ENCODE assay signal across 20 cellular contexts in the genomic region with DNA sequence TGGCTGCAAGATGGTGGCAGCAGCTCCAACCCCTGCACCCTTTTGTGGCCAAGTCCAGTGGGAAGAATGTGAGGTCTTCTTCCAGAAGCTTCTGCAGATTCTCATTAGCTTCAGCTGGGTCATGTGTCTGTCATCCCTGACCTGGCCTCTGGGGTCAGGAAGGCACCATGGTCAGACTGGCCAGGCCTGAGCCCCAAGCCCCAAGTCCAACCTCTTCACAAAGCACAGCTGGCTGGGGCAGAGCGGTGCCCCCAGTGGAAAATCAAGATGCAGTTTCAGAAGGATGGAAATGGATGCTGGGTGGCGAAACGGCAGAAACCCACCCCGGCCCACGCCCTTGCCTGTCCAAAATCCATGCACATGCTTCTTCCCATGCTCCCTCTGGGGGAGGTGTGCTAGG. TPM values are rescaled to one million over a fixed set of nuclear protein-coding genes. Genes with fewer than 3 reads are reported as not detected.
DNase-seq lines count a peak whose midpoint lies in the region; ATAC-seq, FAIRE-seq and TF ChIP-seq lines count a peak whose summit lies in the region.
"Had no signal": no experiment of that assay in that cellular context is flagged by ENCODE, and none has a peak within 500 bp of the region (broad histone marks: within the 10 kb centered on the region; RNA-seq: fewer than 3 reads in every experiment).

No MANE protein-coding gene starts in this region.

- H3K9ac ChIP-seq in K562 (ENCODE audit: insufficient read depth in 1 of 2, low read depth in 2 of 2, low read length in 2 of 2) (0 out of 4 replicates have a peak overlapping the region, but pooled peaks of 1 of the 2 experiments have one; percentile 68), endodermal cell (ENCODE audit: extremely low read depth, low read length, poor library complexity, severe bottlenecking) (no peak overlapping the region)

- H3K4me1 ChIP-seq in K562 (replicated peaks in 1 of 2; ENCODE audit: control insufficient read depth in 2 of 2, insufficient read depth in 2 of 2, low read length in 2 of 2) = peaks cover 14 to 19% of the 10 kb centered on the region in 2 experiments; a peak in 4 of 5 replicates
- H3K4me1 ChIP-seq in endodermal cell (ENCODE audit: control insufficient read depth, insufficient read depth, low read length) = no peaks in the 10 kb centered on the region
- no peaks in the 10 kb centered on the region for H3K4me1 ChIP-seq in spleen
- H3K4me1 ChIP-seq: HAP-1 had no signal

- H3K4me3 Mint-ChIP-seq in endodermal cell = no peak overlapping the region
- H3K4me3 Mint-ChIP-seq in type B pancreatic cell = no peak overlapping the region
- H3K4me3 Mint-ChIP-seq: CD4-positive, alpha-beta T cell; GM23338 had no signal

- in situ Hi-C loops in K562 (cut with MboI) = no loop called here

- H3K27ac Mint-ChIP-seq in endodermal cell (no peak overlapping the region), type B pancreatic cell (no peak overlapping the region)
- H3K27ac Mint-ChIP-seq: CD4-positive, alpha-beta T cell; GM23338 had no signal

- TF ChIP-seq RAD21 in K562 (CRISPR knock-in tag; conservative IDR thresholded peaks at IDR 0.05 in 1 of 2, IDR thresholded peaks at IDR 0.05 in 1 of 2) = no peak

- 78% methylated on average over 5 of the region's 5 CpGs for WGBS in K562 (ENCODE audit: insufficient coverage, low coverage, missing lambda C conversion rate)
- 79 to 88% methylated on average over 4 to 5 of the region's 5 CpGs for WGBS in endodermal cell (ENCODE audit: insufficient coverage in 1 of 2, insufficient read length in 1 of 2), 2 experiments
- 86 to 94% (median 90%) methylated on average over 5 of the region's 5 CpGs for WGBS in spleen, 5 donors

- POLR2A ChIA-PET in K562 (lab: Yijun Ruan, JAX) = interaction anchor here (0.7 to 1.2 kb wide), 2 partner anchors 11 to 21 kb away, joined by 3 read pairs; no protein-coding TSS in a partner anchor

- no peak for TF ChIP-seq CTCF in K562 (IDR thresholded peaks at IDR 0.05 in 2 of 3, conservative IDR thresholded peaks at IDR 0.05 in 1 of 3; ENCODE audit: insufficient read depth in 2 of 3, low read depth in 1 of 3, low read length in 3 of 3)
- TF ChIP-seq CTCF in endodermal cell (conservative IDR thresholded peaks at IDR 0.05) = peak; percentile 33
- TF ChIP-seq CTCF in spleen (IDR thresholded peaks at IDR 0.05 in 8 of 11, conservative IDR thresholded peaks at IDR 0.05 in 3 of 11) = no peak
- no peak for TF ChIP-seq CTCF in type B pancreatic cell (conservative IDR thresholded peaks at IDR 0.05)

- H3K36me3 Mint-ChIP-seq in endodermal cell (ENCODE audit: low read depth) (no peaks in the 10 kb centered on the region), type B pancreatic cell (no peaks in the 10 kb centered on the region)

- no peaks in the 10 kb centered on the region for H3K79me2 ChIP-seq in K562 (ENCODE audit: control insufficient read depth, insufficient read depth, low read length)

- ATAC-seq in K562 (0 out of 3 replicates have a peak, but pooled peaks have one; percentile 15), left colon (no peak), HG02642 (IDR thresholded peaks at IDR 0.05; ENCODE audit: poor library complexity, unreplicated experiment) (no peak)
- ATAC-seq: GM23338 had no signal

- no peak overlapping the region for H3K4me2 ChIP-seq in K562 (ENCODE audit: insufficient read depth, low read length)
- H3K4me2 ChIP-seq: GM23338 had no signal

- peaks cover 2% of the 10 kb centered on the region for H3K9me3 Mint-ChIP-seq in endodermal cell
- no peaks in the 10 kb centered on the region for H3K9me3 Mint-ChIP-seq in type B pancreatic cell
- H3K9me3 Mint-ChIP-seq: GM23338 had no signal

- intact Hi-C loops in K562 (cut with micrococcal nuclease) = no loop called here
- intact Hi-C loops in spleen (cut with DNase I; ENCODE audit: low total_unique reads) = no loop called here
- intact Hi-C loops in left colon (cut with DNase I, micrococcal nuclease) = no loop called here

- H3K9me3 ChIP-seq in K562 (replicated peaks; ENCODE audit: control insufficient read depth, insufficient read depth, low read depth, low read length) (peaks cover 7% of the 10 kb centered on the region), endodermal cell (ENCODE audit: control insufficient read depth, low read length) (no peaks in the 10 kb centered on the region), spleen (peaks cover 0 to 9% (median 4%) of the 10 kb centered on the region in 8 donors)

- no peaks in the 10 kb centered on the region for H3K36me3 ChIP-seq in K562 (ENCODE audit: control insufficient read depth, insufficient read depth, low read length)
- H3K36me3 ChIP-seq in endodermal cell (ENCODE audit: control insufficient read depth, insufficient read depth, low read length) = no peaks in the 10 kb centered on the region
- H3K36me3 ChIP-seq in spleen = no peaks in the 10 kb centered on the region
- H3K36me3 ChIP-seq: HAP-1 had no signal

- no TSS peak for BruUV-seq in K562 (replicated peaks; lab: Mats Ljungman, UMichigan)

- H3K27me3 ChIP-seq in K562 (ENCODE audit: control insufficient read depth in 2 of 2, insufficient read depth in 2 of 2, low read length in 2 of 2) = no peaks in the 10 kb centered on the region
- peaks cover 4% of the 10 kb centered on the region for H3K27me3 ChIP-seq in endodermal cell (ENCODE audit: control insufficient read depth, insufficient read depth, low read length, poor library complexity, severe bottlenecking)
- H3K27me3 ChIP-seq in spleen (replicated peaks in 1 of 7) = peaks cover 0 to 19% (median 0%) of the 10 kb centered on the region in 7 donors

- no peaks in the 10 kb centered on the region for H4K20me1 ChIP-seq in K562 (replicated peaks; ENCODE audit: control insufficient read depth, insufficient read depth, low read length)

- H2AFZ ChIP-seq in K562 (ENCODE audit: low read depth, low read length) = no peak overlapping the region
- H2AFZ ChIP-seq: GM23338 had no signal

- H3K4me3 ChIP-seq in K562 = no peak overlapping the region
- H3K4me3 ChIP-seq in endodermal cell (ENCODE audit: low read length) = no peak overlapping the region
- no peak overlapping the region for H3K4me3 ChIP-seq in spleen
- H3K4me3 ChIP-seq: GM23338, HAP-1 had no signal

- H3K4me1 Mint-ChIP-seq in endodermal cell (no peaks in the 10 kb centered on the region), type B pancreatic cell (ENCODE audit: unreplicated experiment) (no peaks in the 10 kb centered on the region)
- H3K4me1 Mint-ChIP-seq: GM23338 had no signal

- TF ChIP-seq POLR2A in K562 (conservative IDR thresholded peaks at IDR 0.05) (no peak), spleen (IDR thresholded peaks at IDR 0.05) (no peak)

- CTCF ChIA-PET in K562 (lab: Yijun Ruan, JAX; ENCODE audit: low intra/inter-chr PET ratio) = no interaction called here

- no peak for TF ChIP-seq EP300 in K562 (IDR thresholded peaks at IDR 0.05; ENCODE audit: low read length)

- no peak overlapping the region for H3K27ac ChIP-seq in K562 (ENCODE audit: extremely low read depth, low read depth, low read length)
- no peak overlapping the region for H3K27ac ChIP-seq in endodermal cell (ENCODE audit: low read depth, low read length)
- H3K27ac ChIP-seq in spleen = no peak overlapping the region
- H3K27ac ChIP-seq: C4-2B, HL-60 had no signal

- no peak for FAIRE-seq in K562 (lab: Jason Lieb, UNC)

- H3K27me3 Mint-ChIP-seq in endodermal cell (ENCODE audit: insufficient read depth) (peaks cover 29% of the 10 kb centered on the region), type B pancreatic cell (peaks cover 19% of the 10 kb centered on the region)

- DNase-seq in D341Med (ENCODE audit: low spot score) (peak; percentile 7), K562 (ENCODE audit: extremely low read depth in 1 of 4, low spot score in 3 of 4) (no peak), endodermal cell (peak; percentile 39), spleen (peak; percentile 41), left colon (no peak), type B pancreatic cell (ENCODE audit: extremely low spot score, unreplicated experiment) (no peak)
- DNase-seq: Caco-2; CD4-positive, alpha-beta T cell; DMS79 treated with DMSO at 0.1 percent for 48 hours; GF-D8; IMR-90; KBM-7 had no signal

- peaks cover 5% of the 10 kb centered on the region for H3K9me1 ChIP-seq in K562 (ENCODE audit: control insufficient read depth, insufficient read depth, low read length)

RNA-seq across cellular contexts. Expression of gene GATA2, which starts 15.9 kb away (rescaled TPM):
- 49.8 and 107 TPM in 2 replicates for total RNA-seq in K562 (2011; cell fraction: chromatin; rRNA removed; ENCODE audit: low replicate concordance)
- total RNA-seq in K562 (2011; cell fraction: nucleolus; rRNA removed) = 84.0 and 88.4 TPM in 2 replicates
- 50.5 and 57.9 TPM in 2 replicates for total RNA-seq in K562 (2011; cell fraction: nucleoplasm; rRNA removed)
- total RNA-seq in K562 (2014; rRNA removed) = 86.9 and 125 TPM in 2 replicates
- total RNA-seq in K562 (2014; rRNA removed; fragmentation: Illumina TruSeq; extraction: Trizol) = 32.6 and 32.8 TPM in 2 replicates
- 50.8 and 55.3 TPM in 2 replicates for total RNA-seq in K562 (2015; rRNA removed; fragmentation: Illumina TruSeq; extraction: Trizol)
- 215 and 218 TPM in 2 replicates for total RNA-seq in K562 (2021)
- 28.9 and 29.6 TPM in 2 replicates for polyA plus RNA-seq in K562 (2011; rRNA removed)
- polyA plus RNA-seq in K562 (2011; cell fraction: cytosol; rRNA removed) = 29.6 and 67.6 TPM in 2 replicates
- polyA plus RNA-seq in K562 (2011; cell fraction: nucleus; rRNA removed) = 108 and 210 TPM in 2 replicates
- polyA plus RNA-seq in K562 (2012) = 126 and 159 TPM in 2 replicates
- polyA plus RNA-seq in K562 (2014; fragmentation: Illumina TruSeq; extraction: Trizol) = 74.6 and 129 TPM in 2 replicates
- polyA plus RNA-seq in K562 (2014; fragmentation: Nextera tagmentation; extraction: Ambion mirVana) = 10 to 100 TPM in 1 of 2 experiments, 1 to 10 TPM in 1; 8.5 to 11.6 TPM
- polyA plus RNA-seq in K562 (2014; rRNA removed) = 113 and 118 TPM in 2 replicates
- polyA minus RNA-seq in K562 (2011; rRNA and poly(A)+ RNA removed) = 12.2 and 21.4 TPM in 2 replicates
- polyA minus RNA-seq in K562 (2011; cell fraction: cytosol; rRNA and poly(A)+ RNA removed) = 57.2 and 76.2 TPM in 2 replicates
- polyA minus RNA-seq in K562 (2011; cell fraction: nucleus; rRNA and poly(A)+ RNA removed) = 42.5 and 50.0 TPM in 2 replicates
- total RNA-seq in endodermal cell = 1 to 10 TPM; 1.2 to 1.6 TPM
- polyA plus RNA-seq in endodermal cell (2013, experiment 1 of 2) = 4.4 TPM
- polyA plus RNA-seq in endodermal cell (2013, experiment 2 of 2) = 3.9 TPM
- 10 to 100 TPM; 14.4 to 28.6 (median 19.3) TPM for total RNA-seq in spleen
- polyA plus RNA-seq in spleen = 10 to 100 TPM in 1 of 3 donors, 1 to 10 TPM in 2; 2.2 to 11.9 (median 3.4) TPM
- 1 to 10 TPM; 2.6 to 6.0 TPM for total RNA-seq in left colon
- 14.1 and 23.9 TPM in 2 replicates for total RNA-seq in type B pancreatic cell (ENCODE audit: low replicate concordance)

RNA-seq across cellular contexts. Expression of gene DNAJB8, which starts 42.2 kb away (rescaled TPM):
- not detected in 2 replicates for total RNA-seq in K562 (2011; cell fraction: chromatin; rRNA removed; ENCODE audit: low replicate concordance)
- not detected in 2 replicates for total RNA-seq in K562 (2011; cell fraction: nucleolus; rRNA removed)
- not detected in 2 replicates for total RNA-seq in K562 (2011; cell fraction: nucleoplasm; rRNA removed)
- total RNA-seq in K562 (2014; rRNA removed) = 0.04 TPM in 1 of 2 replicates, not detected in the other
- not detected in 2 replicates for total RNA-seq in K562 (2014; rRNA removed; fragmentation: Illumina TruSeq; extraction: Trizol)
- not detected in 2 replicates for total RNA-seq in K562 (2015; rRNA removed; fragmentation: Illumina TruSeq; extraction: Trizol)
- not detected in 2 replicates for total RNA-seq in K562 (2021)
- polyA plus RNA-seq in K562 (2011; rRNA removed) = not detected in 2 replicates
- not detected in 2 replicates for polyA plus RNA-seq in K562 (2011; cell fraction: cytosol; rRNA removed)
- not detected in 2 replicates for polyA plus RNA-seq in K562 (2011; cell fraction: nucleus; rRNA removed)
- not detected in 2 replicates for polyA plus RNA-seq in K562 (2012)
- polyA plus RNA-seq in K562 (2014; fragmentation: Illumina TruSeq; extraction: Trizol) = not detected in 2 replicates
- polyA plus RNA-seq in K562 (2014; fragmentation: Nextera tagmentation; extraction: Ambion mirVana) = not detected
- not detected in 2 replicates for polyA plus RNA-seq in K562 (2014; rRNA removed)
- polyA minus RNA-seq in K562 (2011; rRNA and poly(A)+ RNA removed) = not detected in 2 replicates
- not detected in 2 replicates for polyA minus RNA-seq in K562 (2011; cell fraction: cytosol; rRNA and poly(A)+ RNA removed)
- not detected in 2 replicates for polyA minus RNA-seq in K562 (2011; cell fraction: nucleus; rRNA and poly(A)+ RNA removed)
- not detected for total RNA-seq in endodermal cell
- polyA plus RNA-seq in endodermal cell (2013, experiment 1 of 2) = not detected
- polyA plus RNA-seq in endodermal cell (2013, experiment 2 of 2) = not detected
- not detected for total RNA-seq in spleen
- polyA plus RNA-seq in spleen = not detected
- total RNA-seq in left colon = not detected
- not detected in 2 replicates for total RNA-seq in type B pancreatic cell (ENCODE audit: low replicate concordance)
- total RNA-seq: A172; Caco-2; CD4-positive, alpha-beta T cell; GM23338; HT1080; IMR-90 had no signal
- polyA plus RNA-seq: BJ, GM23338, IMR-90 had no signal

Comparison
In these comparisons a context has a peak if more than half of its experiments do, and no peak if none do; other contexts are left out.
1. DNase-seq: peak in D341Med (single experiment), endodermal cell (single experiment) and spleen (single experiment); none in K562 (0 of 4), left colon (0 of 2) and type B pancreatic cell (single experiment).